In genomic region chr4:23373269-23373668, GRCh38 we compare ENCODE assay signal across 11 cellular contexts.
A peak's percentile ranks its signal among the peaks of the same experiment; 100 is the strongest.
DNase-seq lines count a peak whose midpoint lies in the region; ATAC-seq and TF ChIP-seq lines count a peak whose summit lies in the region.
"Had no signal": no experiment of that assay in that cellular context is flagged by ENCODE, and none has a peak within 500 bp of the region (broad histone marks: within the 10 kb centered on the region; RNA-seq: fewer than 3 reads in every experiment).

No MANE protein-coding gene starts in this region.

- peak; percentile 59 for DNase-seq in HPDE6-E6E7 (ENCODE audit: extremely low spot score)
- peak; percentile 42 for DNase-seq in RKO (ENCODE audit: low spot score)
- peak; percentile 16 for DNase-seq in globus pallidus (ENCODE audit: low spot score)
- peak; percentile 6 for DNase-seq in putamen (ENCODE audit: low spot score)
- DNase-seq in GM10266 (ENCODE audit: extremely low spot score), result no peak
- DNase-seq in BE2C, result no peak
- DNase-seq in posterior vena cava (ENCODE audit: low spot score), result no peak
- DNase-seq: dorsolateral prefrontal cortex, NCI-H1048 had no signal

- intact Hi-C loops in posterior vena cava (cut with DNase I), result no loop called here

- H3K36me3 ChIP-seq in BE2C, result no peaks in the 10 kb centered on the region
- H3K36me3 ChIP-seq: HAP-1 had no signal

- TF ChIP-seq CTCF in GM10266 (IDR thresholded peaks at IDR 0.05; ENCODE audit: control insufficient read depth, insufficient read depth, low read depth, missing control alignments) (no peak), BE2C (IDR thresholded peaks at IDR 0.05; ENCODE audit: low read depth, low read length) (no peak)

- no peak for ATAC-seq in GM19467 (IDR thresholded peaks at IDR 0.05; ENCODE audit: unreplicated experiment)

- H3K4me3 ChIP-seq in BE2C (ENCODE audit: low read depth, low read length), result no peak overlapping the region
- H3K4me3 ChIP-seq: dorsolateral prefrontal cortex, HAP-1 had no signal

- H3K4me1 ChIP-seq in BE2C, result no peaks in the 10 kb centered on the region; the same call in 1 of the 2 replicates
- H3K4me1 ChIP-seq: HAP-1 had no signal

- no peaks in the 10 kb centered on the region for H3K9me3 ChIP-seq in BE2C
- H3K9me3 ChIP-seq: HAP-1 had no signal

- no peaks in the 10 kb centered on the region for H3K27me3 ChIP-seq in BE2C

Comparison
In these comparisons a context has a peak if more than half of its experiments do, and no peak if none do; other contexts are left out.
1. DNase-seq: peak in HPDE6-E6E7 (single experiment), RKO (single experiment), globus pallidus (single experiment) and putamen (single experiment); none in GM10266 (single experiment), BE2C (single experiment) and posterior vena cava (single experiment).